ENCODE assay signal across 4 cellular contexts in genomic region chr19:42752246-42752645, GRCh38. TPM values are rescaled to one million over a fixed set of nuclear protein-coding genes. Genes with fewer than 3 reads are reported as not detected.
"Had no signal": no experiment of that assay in that cellular context is flagged by ENCODE, and none has a peak within 500 bp of the region (broad histone marks: within the 10 kb centered on the region; RNA-seq: fewer than 3 reads in every experiment).

No MANE protein-coding gene starts in this region.

RNA-seq across cellular contexts. Expression of gene PSG3, which starts 12.0 kb away (rescaled TPM):
- total RNA-seq: LHCN-M2, MCF 10A, NCI-H460 had no signal

RNA-seq across cellular contexts. Expression of gene PSG8, which starts 13.2 kb away (rescaled TPM):
- total RNA-seq: LHCN-M2, M059J, MCF 10A, NCI-H460 had no signal
